Comparison of ENCODE assay signal across 33 cellular contexts in the genomic region with DNA sequence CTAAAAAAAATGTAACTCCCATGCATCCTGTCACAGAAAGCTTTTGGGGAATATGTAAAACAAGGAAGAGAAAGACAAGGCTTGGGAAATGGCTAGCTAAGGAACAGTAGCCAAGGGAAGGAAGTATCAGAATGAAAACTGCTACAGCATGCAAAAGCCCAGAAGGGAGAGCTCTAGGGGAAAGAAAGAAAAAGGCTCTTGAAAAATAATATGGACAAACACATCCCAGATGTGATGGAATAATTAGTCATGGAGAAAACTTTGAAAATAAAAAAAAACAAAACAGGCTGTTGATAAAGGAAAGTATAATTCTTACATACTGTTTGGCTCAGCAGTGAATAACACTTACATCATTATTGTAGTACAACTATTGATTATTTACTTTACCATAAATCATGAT. TPM values are rescaled to one million over a fixed set of nuclear protein-coding genes. Genes with fewer than 3 reads are reported as not detected.
A peak's percentile ranks its signal among the peaks of the same experiment; 100 is the strongest.
DNase-seq lines count a peak whose midpoint lies in the region; TF ChIP-seq lines count a peak whose summit lies in the region.
"Had no signal": no experiment of that assay in that cellular context is flagged by ENCODE, and none has a peak within 500 bp of the region (broad histone marks: within the 10 kb centered on the region; RNA-seq: fewer than 3 reads in every experiment).

No MANE protein-coding gene starts in this region.

- DNase-seq in cardiac muscle cell (ENCODE audit: low read depth in 1 of 2, low spot score in 1 of 2) (peak in 1 of 2 donors; percentile 50), right atrium auricular region (ENCODE audit: low spot score) (no peak), adipocyte (ENCODE audit: low read depth) (peak; percentile 32), fibroblast of mammary gland (ENCODE audit: low read depth) (peak; percentile 72), NCI-H446 treated with DMSO at 0.1 percent for 48 hours (lab: John Stamatoyannopoulos, UW) (no peak), WERI-Rb-1 (no peak), ecto neural progenitor cell (ENCODE audit: low spot score) (no peak), esophagus muscularis mucosa (ENCODE audit: extremely low spot score) (no peak)
- DNase-seq: 8988T; activated B cell treated with CpG ODN at 0.5 μM for 24 hours; activated CD4-positive, alpha-beta T cell treated with anti-CD3 and anti-CD28 coated beads, Interleukin-2, amount 50 U/mL, for 48 hours; activated effector memory CD4-positive, alpha-beta T cell treated with anti-CD3 and anti-CD28 coated beads, Interleukin-2, amount 50 U/mL, for 16 hours; C1 segment of cervical spinal cord; Calu3; dorsolateral prefrontal cortex; glutamatergic neuron; KBM-7; left colon; mesenchymal stem cell; MV-4-11; naive B cell; NCI-H1694; NCI-H2171 treated with DMSO at 0.1 percent for 48 hours; NCI-H526; nucleus accumbens; SK-N-SH; spleen; stimulated activated CD4-positive, alpha-beta T cell treated with anti-CD3 and anti-CD28 coated beads, Interleukin-4, amount 100 ng/mL, for 24 hours; stimulated activated naive CD4-positive, alpha-beta T cell treated with Interleukin-2 at 50 U/mL for 16 hours; T-helper 2 cell; thyroid gland had no signal

- no peak for TF ChIP-seq EP300 in esophagus muscularis mucosa (IDR thresholded peaks at IDR 0.05)

- H3K4me3 ChIP-seq in cardiac muscle cell (no peak overlapping the region), right atrium auricular region (no peak overlapping the region), adipocyte (ENCODE audit: low read length) (no peak overlapping the region), fibroblast of mammary gland (ENCODE audit: control insufficient read depth, low read depth, low read length) (no peak overlapping the region), WERI-Rb-1 (ENCODE audit: low read depth, low read length) (no peak overlapping the region), esophagus muscularis mucosa (no peak overlapping the region)
- H3K4me3 ChIP-seq: dorsolateral prefrontal cortex, HAP-1, spleen, thyroid gland had no signal

- no peak overlapping the region for H3K9ac ChIP-seq in adipocyte (ENCODE audit: low read length)
- H3K9ac ChIP-seq: SK-N-SH had no signal

- H3K27me3 ChIP-seq in cardiac muscle cell (no peaks in the 10 kb centered on the region), right atrium auricular region (no peaks in the 10 kb centered on the region), adipocyte (replicated peaks; ENCODE audit: control insufficient read depth, insufficient read depth, low read length) (no peaks in the 10 kb centered on the region), WERI-Rb-1 (ENCODE audit: insufficient read depth, low read depth, severe bottlenecking) (no peaks in the 10 kb centered on the region), esophagus muscularis mucosa (no peaks in the 10 kb centered on the region)
- H3K27me3 ChIP-seq: dorsolateral prefrontal cortex, spleen, thyroid gland had no signal

- TF ChIP-seq CTCF in cardiac muscle cell (IDR thresholded peaks at IDR 0.05; ENCODE audit: low read depth, low read length) (peak; percentile 22), right atrium auricular region (IDR thresholded peaks at IDR 0.05) (no peak), fibroblast of mammary gland (conservative IDR thresholded peaks at IDR 0.05; ENCODE audit: control insufficient read depth, insufficient read depth, low read depth, low read length) (peak; percentile 41), WERI-Rb-1 (IDR thresholded peaks at IDR 0.05; ENCODE audit: low read depth, low read length) (no peak), esophagus muscularis mucosa (IDR thresholded peaks at IDR 0.05) (no peak)

- intact Hi-C loops in esophagus muscularis mucosa (cut with DNase I), result no loop called here

- no peak for TF ChIP-seq POLR2A in esophagus muscularis mucosa (IDR thresholded peaks at IDR 0.05; ENCODE audit: low read depth)

- no peaks in the 10 kb centered on the region for H3K36me3 ChIP-seq in cardiac muscle cell
- H3K36me3 ChIP-seq in right atrium auricular region, result no peaks in the 10 kb centered on the region
- no peaks in the 10 kb centered on the region for H3K36me3 ChIP-seq in adipocyte (ENCODE audit: control insufficient read depth, insufficient read depth, low read length, severe bottlenecking)
- no peaks in the 10 kb centered on the region for H3K36me3 ChIP-seq in WERI-Rb-1
- no peaks in the 10 kb centered on the region for H3K36me3 ChIP-seq in esophagus muscularis mucosa
- H3K36me3 ChIP-seq: HAP-1, spleen, thyroid gland had no signal

- no peak overlapping the region for H3K27ac ChIP-seq in cardiac muscle cell
- H3K27ac ChIP-seq in right atrium auricular region, result no peak overlapping the region
- no peak overlapping the region for H3K27ac ChIP-seq in WERI-Rb-1
- H3K27ac ChIP-seq in esophagus muscularis mucosa (replicated peaks in 1 of 4), result no peak overlapping the region
- H3K27ac ChIP-seq: dorsolateral prefrontal cortex, epithelial cell of prostate, thyroid gland had no signal

- H3K9me3 ChIP-seq in cardiac muscle cell (ENCODE audit: low read depth) (no peaks in the 10 kb centered on the region), right atrium auricular region (peaks cover 0 to 13% of the 10 kb centered on the region in 2 donors), adipocyte (ENCODE audit: control insufficient read depth, low read length) (peaks cover 13% of the 10 kb centered on the region), WERI-Rb-1 (ENCODE audit: severe bottlenecking) (no peaks in the 10 kb centered on the region), esophagus muscularis mucosa (peaks cover 0 to 26% (median 11%) of the 10 kb centered on the region in 4 donors)
- H3K9me3 ChIP-seq: HAP-1, SK-N-SH, thyroid gland had no signal

- H3K4me1 ChIP-seq in cardiac muscle cell (ENCODE audit: low read depth) (peaks cover 11% of the 10 kb centered on the region), right atrium auricular region (no peaks in the 10 kb centered on the region), adipocyte (ENCODE audit: control insufficient read depth, insufficient read depth, low read length) (no peaks in the 10 kb centered on the region), esophagus muscularis mucosa (no peaks in the 10 kb centered on the region)
- H3K4me1 ChIP-seq: HAP-1, thyroid gland had no signal

RNA-seq across cellular contexts. Expression of a gene that starts 47.9 kb away (rescaled TPM):
- total RNA-seq in cardiac muscle cell, result 483 and 718 TPM in 2 replicates
- polyA plus RNA-seq in cardiac muscle cell, result 443 and 806 TPM in 2 replicates
- 1 to 10 TPM; 6.4 to 7.0 TPM for total RNA-seq in right atrium auricular region
- 10 to 100 TPM in 1 of 4 donors, 1 to 10 TPM in 3; 5.8 to 25.7 (median 7.9) TPM for total RNA-seq in esophagus muscularis mucosa
- total RNA-seq: activated B cell treated with CpG ODN at 0.5 μM for 24 hours had no signal

Comparison
In these comparisons a context has a peak if more than half of its experiments do, and no peak if none do; other contexts are left out.
1. CTCF ChIP-seq: peak in cardiac muscle cell (single experiment) and fibroblast of mammary gland (single experiment); none in right atrium auricular region (0 of 2), WERI-Rb-1 (single experiment) and esophagus muscularis mucosa (0 of 3).
2. RNA of a gene that starts 47.9 kb away (total RNA-seq): 483 to 718 TPM in cardiac muscle cell; 5.8 to 25.7 TPM in esophagus muscularis mucosa and 6.4 to 7.0 TPM in right atrium auricular region; every median in the first group is over 10 times any median in the second.
3. DNase-seq: peak in adipocyte (single experiment) and fibroblast of mammary gland (single experiment); none in right atrium auricular region (single experiment), NCI-H446 treated with DMSO at 0.1 percent for 48 hours (single experiment), WERI-Rb-1 (single experiment), ecto neural progenitor cell (single experiment) and esophagus muscularis mucosa (single experiment).